20 cellular contexts compared by ENCODE assay signal in genomic region chr12:98799411-98799810, GRCh38.
"Had no signal": no experiment of that assay in that cellular context is flagged by ENCODE, and none has a peak within 500 bp of the region (broad histone marks: within the 10 kb centered on the region; RNA-seq: fewer than 3 reads in every experiment).

No MANE protein-coding gene starts in this region.

- H3K9me3 Mint-ChIP-seq: activated naive CD4-positive, alpha-beta T cell treated with anti-CD3 and anti-CD28 coated beads for 36 hours; activated naive CD8-positive, alpha-beta T cell treated with anti-CD3 and anti-CD28 coated beads, Interleukin-2, amount 50 U/mL, for 24 hours; activated T-helper 17 cell treated with anti-CD3 and anti-CD28 coated beads, Interleukin-2, amount 50 U/mL, for 72 hours; dendritic cell treated with granulocyte-macrophage colony-stimulating factor and Interleukin-4, amounts not matched to agents 40 ng/mL and 50 ng/mL, for 4 days had no signal

- H3K4me3 ChIP-seq: ascending aorta, breast epithelium, left lung, pancreas, thoracic aorta, upper lobe of right lung had no signal

- H3K27ac Mint-ChIP-seq: activated naive CD4-positive, alpha-beta T cell treated with anti-CD3 and anti-CD28 coated beads for 36 hours; activated naive CD8-positive, alpha-beta T cell treated with anti-CD3 and anti-CD28 coated beads, Interleukin-2, amount 50 U/mL, for 24 hours; activated T-helper 17 cell treated with anti-CD3 and anti-CD28 coated beads, Interleukin-2, amount 50 U/mL, for 72 hours; dendritic cell treated with granulocyte-macrophage colony-stimulating factor and Interleukin-4, amounts not matched to agents 40 ng/mL and 50 ng/mL, for 4 days had no signal

- H3K27me3 ChIP-seq: ascending aorta, breast epithelium, left lung, pancreas, upper lobe of right lung had no signal

- H3K36me3 Mint-ChIP-seq: naive B cell had no signal

- ATAC-seq: activated naive CD8-positive, alpha-beta T cell treated with anti-CD3 and anti-CD28 coated beads, Interleukin-2, amount 50 U/mL, for 24 hours; activated T-helper 17 cell treated with anti-CD3 and anti-CD28 coated beads, Interleukin-2, amount 50 U/mL, for 72 hours; left lung; pancreas; upper lobe of right lung had no signal

- H3K27ac ChIP-seq: ascending aorta, breast epithelium, left lung, pancreas, thoracic aorta, upper lobe of right lung had no signal

- H3K4me1 Mint-ChIP-seq: activated naive CD8-positive, alpha-beta T cell treated with anti-CD3 and anti-CD28 coated beads, Interleukin-2, amount 50 U/mL, for 24 hours; activated T-helper 17 cell treated with anti-CD3 and anti-CD28 coated beads, Interleukin-2, amount 50 U/mL, for 72 hours; naive B cell had no signal

- H3K36me3 ChIP-seq: ascending aorta, breast epithelium, left lung, pancreas, thoracic aorta, upper lobe of right lung had no signal

- H3K4me3 Mint-ChIP-seq: activated naive CD4-positive, alpha-beta T cell treated with anti-CD3 and anti-CD28 coated beads for 36 hours; activated naive CD8-positive, alpha-beta T cell treated with anti-CD3 and anti-CD28 coated beads, Interleukin-2, amount 50 U/mL, for 24 hours; activated T-helper 17 cell treated with anti-CD3 and anti-CD28 coated beads, Interleukin-2, amount 50 U/mL, for 72 hours; dendritic cell treated with granulocyte-macrophage colony-stimulating factor and Interleukin-4, amounts not matched to agents 40 ng/mL and 50 ng/mL, for 4 days; naive B cell had no signal

- DNase-seq: activated CD4-positive, alpha-beta T cell treated with anti-CD3 and anti-CD28 coated beads, Interleukin-2, amount 50 U/mL, for 48 hours; activated CD4-positive, CD25-positive, alpha-beta regulatory T cell treated with anti-CD3 and anti-CD28 coated beads, Interleukin-2, amount 50 U/mL, for 72 hours; activated naive CD4-positive, alpha-beta T cell treated with anti-CD3 and anti-CD28 coated beads for 36 hours; activated naive CD8-positive, alpha-beta T cell treated with anti-CD3 and anti-CD28 coated beads, Interleukin-2, amount 50 U/mL, for 24 hours; cerebellar nuclear complex; erythroblast; kidney; left lung; mammary epithelial cell; naive B cell; pancreas; stimulated activated CD4-positive, alpha-beta T cell treated with anti-CD3 and anti-CD28 coated beads, Interleukin-12 subunit alpha, Interleukin-12 subunit beta, amount 100 ng/mL, for 4 hours; stimulated activated CD4-positive, alpha-beta T cell treated with anti-CD3 and anti-CD28 coated beads, Interleukin-2, amount 100 ng/mL, for 24 hours; T-helper 9 cell; upper lobe of right lung had no signal

- H3K4me1 ChIP-seq: ascending aorta, breast epithelium, left lung, pancreas, upper lobe of right lung had no signal
